Comparison of ENCODE assay signal across 1 cellular context in the genomic region with DNA sequence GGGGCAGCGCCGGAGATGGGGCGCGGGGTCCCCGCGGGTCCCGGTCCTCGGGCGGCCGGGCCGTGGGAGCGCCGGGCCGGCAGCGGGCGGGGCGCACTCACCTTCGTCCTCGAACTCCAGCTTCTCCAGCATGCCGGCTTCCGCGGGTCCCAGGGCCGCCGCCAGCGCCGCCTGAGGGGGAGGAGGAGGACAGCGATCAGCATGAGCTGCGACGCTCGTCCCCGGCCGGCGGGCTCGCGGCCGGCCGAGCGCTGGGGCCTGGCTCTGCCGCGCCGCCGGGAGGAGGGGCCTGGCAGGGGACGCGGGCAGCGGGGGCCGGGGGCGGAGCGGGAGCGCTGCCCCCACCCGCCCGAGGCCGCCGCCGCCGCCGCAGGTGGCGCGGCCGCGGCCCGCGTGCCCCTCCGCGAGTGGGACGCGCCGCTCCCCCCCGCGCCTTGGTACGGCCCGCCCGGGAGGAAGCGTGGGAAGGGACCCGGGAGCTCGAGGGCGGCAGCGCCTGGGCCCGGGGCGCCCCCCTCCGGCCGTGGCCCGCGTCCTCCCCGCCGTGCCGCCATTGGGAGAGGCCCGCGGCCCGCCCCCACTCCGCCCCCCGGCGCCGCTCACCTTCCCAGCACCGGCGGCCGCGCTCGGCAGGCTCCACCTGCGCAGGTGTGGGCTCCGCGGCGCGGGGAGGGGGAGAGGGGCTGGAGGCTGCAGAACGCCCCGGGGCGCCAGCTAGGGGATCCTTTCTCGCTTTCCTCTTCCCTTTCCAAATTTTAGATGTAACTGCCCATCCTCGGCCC.
A peak's percentile ranks its signal among the peaks of the same experiment; 100 is the strongest.
TF ChIP-seq lines count a peak whose summit lies in the region.

No MANE protein-coding gene starts in this region.

TF ChIP-seq in WTC11, 78 proteins besides CTCF, POLR2A, EP300 and RAD21 (continued from another document):
- no peak for TF ChIP-seq ZSCAN18 (CRISPR knock-in tag; IDR thresholded peaks at IDR 0.05)
- no peak for TF ChIP-seq ZNF317 (CRISPR knock-in tag; IDR thresholded peaks at IDR 0.05; ENCODE audit: borderline replicate concordance, low read depth)
- TF ChIP-seq GTF2I (CRISPR knock-in tag; conservative IDR thresholded peaks at IDR 0.05), result no peak
- TF ChIP-seq SOX15 (CRISPR knock-in tag; IDR thresholded peaks at IDR 0.05), result no peak
- TF ChIP-seq SP1 (CRISPR knock-in tag; conservative IDR thresholded peaks at IDR 0.05), result peak; percentile 60; the same call in 1 of the 2 replicates
- no peak for TF ChIP-seq GABPB1 (CRISPR knock-in tag; IDR thresholded peaks at IDR 0.05)
- TF ChIP-seq, protein P1, sequence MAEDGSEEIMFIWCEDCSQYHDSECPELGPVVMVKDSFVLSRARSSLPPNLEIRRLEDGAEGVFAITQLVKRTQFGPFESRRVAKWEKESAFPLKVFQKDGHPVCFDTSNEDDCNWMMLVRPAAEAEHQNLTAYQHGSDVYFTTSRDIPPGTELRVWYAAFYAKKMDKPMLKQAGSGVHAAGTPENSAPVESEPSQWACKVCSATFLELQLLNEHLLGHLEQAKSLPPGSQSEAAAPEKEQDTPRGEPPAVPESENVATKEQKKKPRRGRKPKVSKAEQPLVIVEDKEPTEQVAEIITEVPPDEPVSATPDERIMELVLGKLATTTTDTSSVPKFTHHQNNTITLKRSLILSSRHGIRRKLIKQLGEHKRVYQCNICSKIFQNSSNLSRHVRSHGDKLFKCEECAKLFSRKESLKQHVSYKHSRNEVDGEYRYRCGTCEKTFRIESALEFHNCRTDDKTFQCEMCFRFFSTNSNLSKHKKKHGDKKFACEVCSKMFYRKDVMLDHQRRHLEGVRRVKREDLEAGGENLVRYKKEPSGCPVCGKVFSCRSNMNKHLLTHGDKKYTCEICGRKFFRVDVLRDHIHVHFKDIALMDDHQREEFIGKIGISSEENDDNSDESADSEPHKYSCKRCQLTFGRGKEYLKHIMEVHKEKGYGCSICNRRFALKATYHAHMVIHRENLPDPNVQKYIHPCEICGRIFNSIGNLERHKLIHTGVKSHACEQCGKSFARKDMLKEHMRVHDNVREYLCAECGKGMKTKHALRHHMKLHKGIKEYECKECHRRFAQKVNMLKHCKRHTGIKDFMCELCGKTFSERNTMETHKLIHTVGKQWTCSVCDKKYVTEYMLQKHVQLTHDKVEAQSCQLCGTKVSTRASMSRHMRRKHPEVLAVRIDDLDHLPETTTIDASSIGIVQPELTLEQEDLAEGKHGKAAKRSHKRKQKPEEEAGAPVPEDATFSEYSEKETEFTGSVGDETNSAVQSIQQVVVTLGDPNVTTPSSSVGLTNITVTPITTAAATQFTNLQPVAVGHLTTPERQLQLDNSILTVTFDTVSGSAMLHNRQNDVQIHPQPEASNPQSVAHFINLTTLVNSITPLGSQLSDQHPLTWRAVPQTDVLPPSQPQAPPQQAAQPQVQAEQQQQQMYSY (CRISPR knock-in tag; IDR thresholded peaks at IDR 0.05), result no peak
- TF ChIP-seq ETV6 (CRISPR knock-in tag; IDR thresholded peaks at IDR 0.05), result no peak
